1 cellular context compared by ENCODE assay signal in the genomic region with DNA sequence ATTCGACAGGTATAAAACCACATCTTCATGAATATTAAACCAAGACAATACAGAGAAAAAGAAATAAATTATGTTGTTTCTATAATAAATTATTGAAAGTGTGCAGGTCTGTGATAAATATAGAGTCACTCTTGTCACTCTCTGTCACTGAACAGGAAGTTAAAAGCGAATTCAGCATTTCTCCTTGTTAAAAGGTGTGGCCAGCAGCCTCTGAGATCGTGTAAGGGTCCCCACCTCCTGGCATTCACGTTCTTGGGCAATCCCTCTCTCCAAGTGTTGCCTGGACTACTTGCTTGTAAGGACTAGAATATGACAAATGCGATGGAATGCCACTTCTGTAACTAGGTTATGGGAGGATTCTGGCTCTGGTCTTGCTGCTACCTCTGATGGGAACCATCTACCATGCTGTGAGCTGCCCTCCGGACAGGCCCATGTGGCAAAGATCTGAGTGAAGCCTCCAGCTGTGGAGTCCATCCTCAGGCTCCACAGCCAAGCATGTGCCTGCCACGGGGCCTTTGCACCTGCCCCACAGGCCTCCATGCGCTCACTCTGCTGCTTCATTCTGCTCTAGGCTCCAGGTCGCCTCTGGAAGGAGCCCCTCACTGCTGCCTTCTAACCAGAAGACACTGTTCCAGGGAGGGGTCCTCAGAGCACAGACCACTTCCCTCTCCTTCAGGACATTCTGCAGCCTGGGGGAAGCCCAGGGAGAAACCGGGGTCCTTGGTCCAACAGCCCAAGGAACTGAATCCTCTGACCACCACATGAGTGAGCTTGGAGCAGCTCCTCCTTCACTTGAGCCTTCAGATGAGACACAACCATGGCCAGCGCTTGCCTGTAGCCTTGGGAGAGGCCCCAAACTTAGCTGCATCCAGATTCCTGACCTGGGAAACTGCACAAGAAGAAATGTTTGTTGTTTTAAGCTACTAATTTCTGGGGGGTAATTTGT.
TF ChIP-seq lines count a peak whose summit lies in the region.

No MANE protein-coding gene starts in this region.

TF ChIP-seq in HepG2, 621 proteins besides CTCF, POLR2A, EP300 and RAD21 (continued from another document):
- TF ChIP-seq SALL1 (CRISPR knock-in tag; IDR thresholded peaks at IDR 0.05) = no peak
- no peak for TF ChIP-seq PHF5A (CRISPR knock-in tag; IDR thresholded peaks at IDR 0.05; ENCODE audit: low read depth, unreplicated experiment)
- TF ChIP-seq, protein P1, sequence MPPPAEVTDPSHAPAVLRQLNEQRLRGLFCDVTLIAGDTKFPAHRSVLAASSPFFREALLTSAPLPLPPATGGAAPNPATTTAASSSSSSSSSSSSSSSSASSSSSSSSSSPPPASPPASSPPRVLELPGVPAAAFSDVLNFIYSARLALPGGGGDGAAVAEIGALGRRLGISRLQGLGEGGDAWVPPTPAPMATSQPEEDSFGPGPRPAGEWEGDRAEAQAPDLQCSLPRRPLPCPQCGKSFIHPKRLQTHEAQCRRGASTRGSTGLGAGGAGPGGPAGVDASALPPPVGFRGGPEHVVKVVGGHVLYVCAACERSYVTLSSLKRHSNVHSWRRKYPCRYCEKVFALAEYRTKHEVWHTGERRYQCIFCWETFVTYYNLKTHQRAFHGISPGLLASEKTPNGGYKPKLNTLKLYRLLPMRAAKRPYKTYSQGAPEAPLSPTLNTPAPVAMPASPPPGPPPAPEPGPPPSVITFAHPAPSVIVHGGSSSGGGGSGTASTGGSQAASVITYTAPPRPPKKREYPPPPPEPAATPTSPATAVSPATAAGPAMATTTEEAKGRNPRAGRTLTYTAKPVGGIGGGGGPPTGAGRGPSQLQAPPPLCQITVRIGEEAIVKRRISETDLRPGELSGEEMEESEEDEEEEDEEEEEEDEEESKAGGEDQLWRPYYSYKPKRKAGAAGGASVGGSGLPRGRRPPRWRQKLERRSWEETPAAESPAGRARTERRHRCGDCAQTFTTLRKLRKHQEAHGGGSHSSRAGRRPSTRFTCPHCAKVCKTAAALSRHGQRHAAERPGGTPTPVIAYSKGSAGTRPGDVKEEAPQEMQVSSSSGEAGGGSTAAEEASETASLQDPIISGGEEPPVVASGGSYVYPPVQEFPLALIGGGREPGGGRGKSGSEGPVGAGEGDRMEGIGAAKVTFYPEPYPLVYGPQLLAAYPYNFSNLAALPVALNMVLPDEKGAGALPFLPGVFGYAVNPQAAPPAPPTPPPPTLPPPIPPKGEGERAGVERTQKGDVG (CRISPR knock-in tag; IDR thresholded peaks at IDR 0.05; ENCODE audit: borderline replicate concordance) = no peak
